1 cellular context compared by ENCODE assay signal in genomic region chr13:52187424-52188187, GRCh38.
TF ChIP-seq lines count a peak whose summit lies in the region.
"Not testable (repeated sequence)": the region's sequence is repeated elsewhere in the genome, so short reads cannot be mapped to it uniquely, and the experiment has no call there.

No MANE protein-coding gene starts in this region.

TF ChIP-seq in HepG2, 621 proteins besides CTCF, POLR2A, EP300 and RAD21:
- TF ChIP-seq JUNB (CRISPR knock-in tag; IDR thresholded peaks at IDR 0.05; ENCODE audit: borderline replicate concordance), result peak; percentile 53; the same call in 1 of the 2 replicates
- TF ChIP-seq TFAP4 (IDR thresholded peaks at IDR 0.05; ENCODE audit: borderline replicate concordance, low read depth), result peak; percentile 36; the same call in 1 of the 2 replicates
- TF ChIP-seq RCOR2 (CRISPR knock-in tag; IDR thresholded peaks at IDR 0.05), result 0 out of 2 replicates have a peak, but pooled peaks have one; percentile 23
- TF ChIP-seq ELF3 (CRISPR knock-in tag; IDR thresholded peaks at IDR 0.05), result 0 out of 2 replicates have a peak, but pooled peaks have one; percentile 22
- TF ChIP-seq SOX6 (IDR thresholded peaks at IDR 0.05); CREM (CRISPR knock-in tag; IDR thresholded peaks at IDR 0.05); FOXP1 (IDR thresholded peaks at IDR 0.05); SOX13 (IDR thresholded peaks at IDR 0.05): not testable (repeated sequence)
- peak; percentile 48; the same call in 1 of the 2 replicates for TF ChIP-seq SOX6 (CRISPR knock-in tag; IDR thresholded peaks at IDR 0.05)
- TF ChIP-seq FOXP4 (CRISPR knock-in tag; IDR thresholded peaks at IDR 0.05), result 0 out of 2 replicates have a peak, but pooled peaks have one; percentile 34
- TF ChIP-seq TCF7L2 (IDR thresholded peaks at IDR 0.05; ENCODE audit: low read depth, low read length), result 0 out of 2 replicates have a peak, but pooled peaks have one; percentile 37
- peak; percentile 61 for TF ChIP-seq RFX3 (CRISPR knock-in tag; IDR thresholded peaks at IDR 0.05)
- peak; percentile 54; the same call in 1 of the 2 replicates for TF ChIP-seq HMG20A (CRISPR knock-in tag; IDR thresholded peaks at IDR 0.05; ENCODE audit: borderline replicate concordance)
- TF ChIP-seq SP5 (CRISPR knock-in tag; IDR thresholded peaks at IDR 0.05; ENCODE audit: borderline replicate concordance, low read depth), result 0 out of 2 replicates have a peak, but pooled peaks have one; percentile 29
- TF ChIP-seq CREM (IDR thresholded peaks at IDR 0.05), result peak; percentile 70
- TF ChIP-seq ZGPAT (CRISPR knock-in tag; IDR thresholded peaks at IDR 0.05), result 0 out of 2 replicates have a peak, but pooled peaks have one; percentile 37
- peak; percentile 76 for TF ChIP-seq NCOA2 (CRISPR knock-in tag; IDR thresholded peaks at IDR 0.05)
- TF ChIP-seq KLF16 (CRISPR knock-in tag; IDR thresholded peaks at IDR 0.05), result 0 out of 4 replicates have a peak, but pooled peaks of 1 of the 2 experiments have one; percentile 27
- peak; percentile 19; the same call in 1 of the 2 replicates for TF ChIP-seq KAT8 (CRISPR knock-in tag; IDR thresholded peaks at IDR 0.05)
- TF ChIP-seq FOSL1 (CRISPR knock-in tag; IDR thresholded peaks at IDR 0.05; ENCODE audit: borderline replicate concordance), result peak; percentile 12; the same call in 1 of the 2 replicates
- TF ChIP-seq FOXP1 (CRISPR knock-in tag; IDR thresholded peaks at IDR 0.05), result peak; percentile 20; the same call in 1 of the 2 replicates
- TF ChIP-seq FOSL2 (CRISPR knock-in tag; IDR thresholded peaks at IDR 0.05), result peak; percentile 82
- peak; percentile 48; the same call in 1 of the 2 replicates for TF ChIP-seq PAXIP1 (CRISPR knock-in tag; conservative IDR thresholded peaks at IDR 0.05)
- TF ChIP-seq HDAC2 (CRISPR knock-in tag; IDR thresholded peaks at IDR 0.05), result peak; percentile 29; the same call in 1 of the 2 replicates
- 0 out of 2 replicates have a peak, but pooled peaks have one; percentile 24 for TF ChIP-seq SALL1 (CRISPR knock-in tag; IDR thresholded peaks at IDR 0.05)
- peak in 1 of 2 experiments; percentile 55; a peak in 2 of 4 replicates for TF ChIP-seq SOX13 (CRISPR knock-in tag; conservative IDR thresholded peaks at IDR 0.05 in 1 of 2, IDR thresholded peaks at IDR 0.05 in 1 of 2)
- peak; percentile 71; the same call in 1 of the 2 replicates for TF ChIP-seq ARID5B (CRISPR knock-in tag; IDR thresholded peaks at IDR 0.05)
- peak; percentile 56; the same call in 1 of the 2 replicates for TF ChIP-seq SOX5 (CRISPR knock-in tag; IDR thresholded peaks at IDR 0.05; ENCODE audit: borderline replicate concordance)
- peak; percentile 21; the same call in 1 of the 2 replicates for TF ChIP-seq FOXA3 (CRISPR knock-in tag; IDR thresholded peaks at IDR 0.05)
- 0 out of 2 replicates have a peak, but pooled peaks have one; percentile 17 for TF ChIP-seq POGZ (CRISPR knock-in tag; IDR thresholded peaks at IDR 0.05)
- TF ChIP-seq TBX3 (IDR thresholded peaks at IDR 0.05; ENCODE audit: borderline replicate concordance), result peak; percentile 55; the same call in 1 of the 2 replicates
- peak; percentile 55; the same call in 1 of the 2 replicates for TF ChIP-seq ISL2 (CRISPR knock-in tag; IDR thresholded peaks at IDR 0.05)
- peak; percentile 37; the same call in 1 of the 2 replicates for TF ChIP-seq POLR2G (IDR thresholded peaks at IDR 0.05; ENCODE audit: low read depth, low read length)
- peak; percentile 62; the same call in 1 of the 2 replicates for TF ChIP-seq RFX1 (IDR thresholded peaks at IDR 0.05)
- peak; percentile 67 for TF ChIP-seq GATAD2A (CRISPR knock-in tag; IDR thresholded peaks at IDR 0.05)
- TF ChIP-seq TBX2 (CRISPR knock-in tag; IDR thresholded peaks at IDR 0.05; ENCODE audit: borderline replicate concordance), result peak; percentile 74; the same call in 1 of the 2 replicates
- peak; percentile 78 for TF ChIP-seq TCF7 (IDR thresholded peaks at IDR 0.05; ENCODE audit: low read depth)
